ENCODE assay signal across 17 cellular contexts in the genomic region with DNA sequence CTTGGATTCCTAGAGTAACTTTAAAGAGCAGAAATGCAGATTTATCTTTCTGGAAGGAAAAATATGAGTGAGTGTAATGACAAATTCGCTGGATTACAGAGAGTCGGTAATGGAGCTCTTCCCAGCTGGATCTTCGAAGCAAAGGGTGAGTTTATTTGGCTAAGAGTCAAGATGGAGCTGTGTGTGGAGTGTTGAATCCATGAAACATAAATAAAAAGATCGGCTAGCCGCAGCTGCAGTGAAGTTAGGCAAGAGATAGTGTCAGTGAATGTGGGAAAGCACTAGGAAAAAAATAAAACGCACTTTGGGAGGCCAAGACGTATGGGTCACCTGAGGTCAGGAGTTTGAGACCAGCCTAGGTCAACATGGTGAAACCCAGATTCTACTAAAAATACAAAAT.
"Had no signal": no experiment of that assay in that cellular context is flagged by ENCODE, and none has a peak within 500 bp of the region (broad histone marks: within the 10 kb centered on the region; RNA-seq: fewer than 3 reads in every experiment).

No MANE protein-coding gene starts in this region.

- H3K27me3 ChIP-seq: heart right ventricle, suprapubic skin, transverse colon, uterus had no signal

- H3K4me3 Mint-ChIP-seq: activated T-cell treated with anti-CD3 and anti-CD28 coated beads, Interleukin-2, amount 50 U/mL, for 4 hours; effector memory CD8-positive, alpha-beta T cell; nephron; stimulated activated naive CD8-positive, alpha-beta T cell treated with anti-CD3 and anti-CD28 coated beads, Interleukin-15, Interleukin-2, amounts not matched to agents 100 ng/mL and 50 ng/mL, for 24 hours; T-helper 1 cell treated with Interleukin-12 subunit alpha and Interleukin-12 subunit beta and Interleukin-4 antibody, amounts not matched to agents 30 μg/mL and 1 μg/mL, for 36 hours had no signal

- H3K27me3 Mint-ChIP-seq: effector memory CD8-positive, alpha-beta T cell; stimulated activated naive CD8-positive, alpha-beta T cell treated with anti-CD3 and anti-CD28 coated beads, Interleukin-15, Interleukin-2, amounts not matched to agents 100 ng/mL and 50 ng/mL, for 24 hours had no signal

- H3K9me3 ChIP-seq: heart right ventricle, suprapubic skin, transverse colon, uterus had no signal

- DNase-seq: activated CD4-positive, alpha-beta T cell treated with anti-CD3 and anti-CD28 coated beads, Interleukin-2, amount 50 U/mL, for 1 hour; activated CD4-positive, CD25-positive, alpha-beta regulatory T cell treated with anti-CD3 and anti-CD28 coated beads, Interleukin-2, amount 50 U/mL, for 72 hours; activated CD8-positive, alpha-beta memory T cell treated with anti-CD3 and anti-CD28 coated beads, Interleukin-2, amount 50 U/mL, for 4 hours; activated effector memory CD4-positive, alpha-beta T cell treated with anti-CD3 and anti-CD28 coated beads, Interleukin-2, amount 50 U/mL, for 16 hours; activated naive CD4-positive, alpha-beta T cell treated with anti-CD3 and anti-CD28 coated beads, Interleukin-2, amount 50 U/mL, for 16 hours; activated T-cell treated with anti-CD3 and anti-CD28 coated beads, Interleukin-2, amount 50 U/mL, for 4 hours; effector memory CD8-positive, alpha-beta T cell; heart right ventricle; left cardiac atrium; nucleus accumbens; stimulated activated CD4-positive, alpha-beta T cell treated with anti-CD3 and anti-CD28 coated beads, Interleukin-2, amount 100 ng/mL, for 24 hours; transverse colon; uterus had no signal

- H3K27ac Mint-ChIP-seq: effector memory CD8-positive, alpha-beta T cell; nephron; stimulated activated naive CD8-positive, alpha-beta T cell treated with anti-CD3 and anti-CD28 coated beads, Interleukin-15, Interleukin-2, amounts not matched to agents 100 ng/mL and 50 ng/mL, for 24 hours; T-helper 1 cell treated with Interleukin-12 subunit alpha and Interleukin-12 subunit beta and Interleukin-4 antibody, amounts not matched to agents 30 μg/mL and 1 μg/mL, for 36 hours had no signal

- H3K4me1 ChIP-seq: heart right ventricle, suprapubic skin, uterus had no signal

- H3K4me3 ChIP-seq: heart right ventricle, suprapubic skin, transverse colon, uterus had no signal

- H3K9me3 Mint-ChIP-seq: effector memory CD8-positive, alpha-beta T cell; nephron; T-helper 1 cell treated with Interleukin-12 subunit alpha and Interleukin-12 subunit beta and Interleukin-4 antibody, amounts not matched to agents 30 μg/mL and 1 μg/mL, for 36 hours had no signal

- H3K36me3 ChIP-seq: heart right ventricle, suprapubic skin, transverse colon, uterus had no signal

- H3K4me1 Mint-ChIP-seq: nephron had no signal

- ATAC-seq: activated T-cell treated with anti-CD3 and anti-CD28 coated beads, Interleukin-2, amount 50 U/mL, for 4 hours; effector memory CD8-positive, alpha-beta T cell; heart right ventricle had no signal
